23 cellular contexts compared by ENCODE assay signal in genomic region chr6:68032217-68032616, GRCh38.
"Had no signal": no experiment of that assay in that cellular context is flagged by ENCODE, and none has a peak within 500 bp of the region (broad histone marks: within the 10 kb centered on the region; RNA-seq: fewer than 3 reads in every experiment).

No MANE protein-coding gene starts in this region.

- H3K27me3 ChIP-seq: dorsolateral prefrontal cortex, ovary, sigmoid colon, testis, tibial artery had no signal

- H3K36me3 ChIP-seq: lower lobe of right lung, ovary, sigmoid colon, tibial artery had no signal

- H3K27ac Mint-ChIP-seq: immature natural killer cell; natural killer cell; stimulated activated memory B cell treated with anti-CD40 and anti-IgM and Interleukin-4, amounts not matched to agents 10 μg/mL and 1 μg/mL and 100 μg/mL, for 72 hours; type B pancreatic cell had no signal

- H3K4me3 ChIP-seq: dorsolateral prefrontal cortex, lower lobe of right lung, ovary, psoas muscle, sigmoid colon, testis, tibial artery had no signal

- H3K9me3 ChIP-seq: lower lobe of right lung, ovary, sigmoid colon, testis had no signal

- H3K4me3 Mint-ChIP-seq: immature natural killer cell; natural killer cell; stimulated activated memory B cell treated with anti-CD40 and anti-IgM and Interleukin-4, amounts not matched to agents 10 μg/mL and 1 μg/mL and 100 μg/mL, for 72 hours; type B pancreatic cell had no signal

- H3K27me3 Mint-ChIP-seq: stimulated activated memory B cell treated with anti-CD40 and anti-IgM and Interleukin-4, amounts not matched to agents 10 μg/mL and 1 μg/mL and 100 μg/mL, for 72 hours; type B pancreatic cell had no signal

- ATAC-seq: left colon; left ventricle myocardium superior; lower lobe of right lung; natural killer cell; psoas muscle; right cardiac atrium; stimulated activated memory B cell treated with anti-CD40 and anti-IgM and Interleukin-4, amounts not matched to agents 10 μg/mL and 1 μg/mL and 100 μg/mL, for 72 hours; stimulated activated naive CD8-positive, alpha-beta T cell treated with anti-CD3 and anti-CD28 coated beads, Interleukin-15, Interleukin-2, amounts not matched to agents 100 U/mL and 50 U/mL, for 24 hours had no signal

- H3K4me1 ChIP-seq: lower lobe of right lung, psoas muscle, sigmoid colon, testis, tibial artery had no signal

- H3K36me3 Mint-ChIP-seq: natural killer cell; stimulated activated memory B cell treated with anti-CD40 and anti-IgM and Interleukin-4, amounts not matched to agents 10 μg/mL and 1 μg/mL and 100 μg/mL, for 72 hours; type B pancreatic cell had no signal

- DNase-seq: dorsolateral prefrontal cortex; effector CD4-positive, alpha-beta T cell; hypothalamus; immature natural killer cell; islet precursor cell; kidney glomerular epithelial cell; left colon; left ventricle myocardium superior; lower lobe of right lung; natural killer cell; occipital lobe; ovary; posterior cingulate gyrus; psoas muscle; sigmoid colon; stimulated activated CD4-positive, alpha-beta T cell treated with anti-CD3 and anti-CD28 coated beads, Interleukin-4, amount 100 ng/mL, for 4 hours; stimulated activated naive CD8-positive, alpha-beta T cell treated with anti-CD3 and anti-CD28 coated beads, Interleukin-15, Interleukin-2, amounts not matched to agents 100 U/mL and 50 U/mL, for 24 hours; substantia nigra; testis; tibial artery had no signal

- H3K27ac ChIP-seq: dorsolateral prefrontal cortex, lower lobe of right lung, ovary, psoas muscle, sigmoid colon, testis, tibial artery had no signal

- H3K9me3 Mint-ChIP-seq: type B pancreatic cell had no signal

- H3K4me1 Mint-ChIP-seq: immature natural killer cell; natural killer cell; stimulated activated memory B cell treated with anti-CD40 and anti-IgM and Interleukin-4, amounts not matched to agents 10 μg/mL and 1 μg/mL and 100 μg/mL, for 72 hours had no signal
